ENCODE assay signal across 28 cellular contexts in the genomic region with DNA sequence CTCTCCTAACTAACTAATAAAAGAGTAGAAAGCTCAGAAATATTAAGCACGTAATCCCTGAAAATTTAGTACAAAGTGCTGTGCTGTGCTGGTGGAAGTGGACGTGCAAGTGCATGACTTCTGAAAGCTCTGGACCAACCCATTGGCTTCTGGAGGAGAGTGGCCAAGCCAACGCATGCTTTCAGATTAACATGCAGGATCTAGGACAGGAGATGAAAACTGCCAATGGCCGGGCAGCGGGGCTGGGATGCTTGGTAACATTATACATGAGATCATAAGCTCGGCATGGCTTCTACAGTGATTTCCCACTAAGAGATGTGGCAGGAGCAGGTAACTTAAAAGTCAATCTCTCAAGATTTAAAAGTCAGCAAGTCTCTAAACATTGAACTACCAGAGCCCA.
"Had no signal": no experiment of that assay in that cellular context is flagged by ENCODE, and none has a peak within 500 bp of the region (broad histone marks: within the 10 kb centered on the region; RNA-seq: fewer than 3 reads in every experiment).

No MANE protein-coding gene starts in this region.

- H3K27ac Mint-ChIP-seq: stimulated activated effector memory CD8-positive, alpha-beta T cell treated with anti-CD3 and anti-CD28 coated beads, Interleukin-12 subunit alpha, Interleukin-12 subunit beta, amount 100 ng/mL, for 72 hours; stimulated activated memory B cell treated with anti-CD40 and anti-IgM and Interleukin-4, amounts not matched to agents 10 μg/mL and 1 μg/mL and 100 μg/mL, for 72 hours; stimulated activated naive B cell treated with anti-CD40 and anti-IgM and Interleukin-4, amounts not matched to agents 10 μg/mL and 1 μg/mL and 100 μg/mL, for 72 hours; stimulated activated naive CD8-positive, alpha-beta T cell treated with anti-CD3 and anti-CD28 coated beads, Interleukin-15, amount 100 ng/mL, for 72 hours; stimulated activated naive CD8-positive, alpha-beta T cell treated with anti-CD3 and anti-CD28 coated beads, Interleukin-15, Interleukin-2, amounts not matched to agents 100 ng/mL and 50 ng/mL, for 24 hours; type B pancreatic cell had no signal

- H3K27ac ChIP-seq: stomach, suprapubic skin, testis, thoracic aorta, thyroid gland, tibial artery, tibial nerve, transverse colon, upper lobe of left lung, upper lobe of right lung, uterus, vagina had no signal

- H3K4me3 Mint-ChIP-seq: stimulated activated effector memory CD8-positive, alpha-beta T cell treated with anti-CD3 and anti-CD28 coated beads, Interleukin-12 subunit alpha, Interleukin-12 subunit beta, amount 100 ng/mL, for 72 hours; stimulated activated memory B cell treated with anti-CD40 and anti-IgM and Interleukin-4, amounts not matched to agents 10 μg/mL and 1 μg/mL and 100 μg/mL, for 72 hours; stimulated activated naive B cell treated with anti-CD40 and anti-IgM and Interleukin-4, amounts not matched to agents 10 μg/mL and 1 μg/mL and 100 μg/mL, for 72 hours; stimulated activated naive CD8-positive, alpha-beta T cell treated with anti-CD3 and anti-CD28 coated beads, Interleukin-15, amount 100 ng/mL, for 72 hours; stimulated activated naive CD8-positive, alpha-beta T cell treated with anti-CD3 and anti-CD28 coated beads, Interleukin-15, Interleukin-2, amounts not matched to agents 100 ng/mL and 50 ng/mL, for 24 hours; type B pancreatic cell had no signal

- H3K9me3 ChIP-seq: stomach, suprapubic skin, testis, thoracic aorta, thyroid gland, tibial artery, tibial nerve, transverse colon, upper lobe of left lung, upper lobe of right lung, uterus, vagina had no signal

- DNase-seq: stimulated activated CD4-positive, alpha-beta T cell treated with anti-CD3 and anti-CD28 coated beads, Interleukin-2, amount 100 ng/mL, for 48 hours; stimulated activated CD4-positive, alpha-beta T cell treated with anti-CD3 and anti-CD28 coated beads, Interleukin-4, amount 100 ng/mL, for 1 hour; stimulated activated CD4-positive, alpha-beta T cell treated with anti-CD3 and anti-CD28 coated beads, Interleukin-4, amount 100 ng/mL, for 24 hours; stimulated activated CD4-positive, alpha-beta T cell treated with anti-CD3 and anti-CD28 coated beads, Interleukin-4, amount 100 ng/mL, for 4 hours; stimulated activated CD8-positive, alpha-beta memory T cell treated with anti-CD3 and anti-CD28 coated beads, Interleukin-4, amount 100 ng/mL, for 48 hours; stimulated activated naive B cell treated with anti-CD40 and anti-IgM and Interleukin-4, amounts not matched to agents 10 μg/mL and 1 μg/mL and 100 μg/mL, for 72 hours; stimulated activated naive CD4-positive, alpha-beta T cell; stimulated activated naive CD4-positive, alpha-beta T cell treated with Interleukin-2 at 50 U/mL for 16 hours; stimulated activated naive CD8-positive, alpha-beta T cell treated with anti-CD3 and anti-CD28 coated beads, Interleukin-15, amount 100 ng/mL, for 72 hours; stimulated activated naive CD8-positive, alpha-beta T cell treated with anti-CD3 and anti-CD28 coated beads, Interleukin-15, Interleukin-2, amounts not matched to agents 100 U/mL and 50 U/mL, for 24 hours; stomach; substantia nigra; testis; thyroid gland; tibial artery; transverse colon; trophoblast cell; upper lobe of left lung; upper lobe of right lung; uterus had no signal

- H3K36me3 ChIP-seq: stomach, suprapubic skin, thoracic aorta, thyroid gland, tibial artery, tibial nerve, transverse colon, upper lobe of left lung, upper lobe of right lung, uterus, vagina had no signal

- H3K9me3 Mint-ChIP-seq: stimulated activated naive CD8-positive, alpha-beta T cell treated with anti-CD3 and anti-CD28 coated beads, Interleukin-15, amount 100 ng/mL, for 72 hours had no signal

- H3K4me3 ChIP-seq: stomach, suprapubic skin, testis, thoracic aorta, thyroid gland, tibial artery, tibial nerve, transverse colon, upper lobe of left lung, upper lobe of right lung, uterus, vagina had no signal

- H3K4me1 Mint-ChIP-seq: stimulated activated effector memory CD8-positive, alpha-beta T cell treated with anti-CD3 and anti-CD28 coated beads, Interleukin-12 subunit alpha, Interleukin-12 subunit beta, amount 100 ng/mL, for 72 hours; stimulated activated memory B cell treated with anti-CD40 and anti-IgM and Interleukin-4, amounts not matched to agents 10 μg/mL and 1 μg/mL and 100 μg/mL, for 72 hours; stimulated activated naive B cell treated with anti-CD40 and anti-IgM and Interleukin-4, amounts not matched to agents 10 μg/mL and 1 μg/mL and 100 μg/mL, for 72 hours; stimulated activated naive CD8-positive, alpha-beta T cell treated with anti-CD3 and anti-CD28 coated beads, Interleukin-15, amount 100 ng/mL, for 72 hours had no signal

- H3K27me3 ChIP-seq: stomach, suprapubic skin, testis, thyroid gland, tibial artery, tibial nerve, transverse colon, upper lobe of left lung, upper lobe of right lung, uterus, vagina had no signal

- H3K27me3 Mint-ChIP-seq: stimulated activated memory B cell treated with anti-CD40 and anti-IgM and Interleukin-4, amounts not matched to agents 10 μg/mL and 1 μg/mL and 100 μg/mL, for 72 hours; stimulated activated naive B cell treated with anti-CD40 and anti-IgM and Interleukin-4, amounts not matched to agents 10 μg/mL and 1 μg/mL and 100 μg/mL, for 72 hours; stimulated activated naive CD8-positive, alpha-beta T cell treated with anti-CD3 and anti-CD28 coated beads, Interleukin-15, amount 100 ng/mL, for 72 hours; stimulated activated naive CD8-positive, alpha-beta T cell treated with anti-CD3 and anti-CD28 coated beads, Interleukin-15, Interleukin-2, amounts not matched to agents 100 ng/mL and 50 ng/mL, for 24 hours had no signal

- H3K36me3 Mint-ChIP-seq: stimulated activated effector memory CD8-positive, alpha-beta T cell treated with anti-CD3 and anti-CD28 coated beads, Interleukin-12 subunit alpha, Interleukin-12 subunit beta, amount 100 ng/mL, for 72 hours; stimulated activated memory B cell treated with anti-CD40 and anti-IgM and Interleukin-4, amounts not matched to agents 10 μg/mL and 1 μg/mL and 100 μg/mL, for 72 hours; stimulated activated naive B cell treated with anti-CD40 and anti-IgM and Interleukin-4, amounts not matched to agents 10 μg/mL and 1 μg/mL and 100 μg/mL, for 72 hours; type B pancreatic cell had no signal

- ATAC-seq: stimulated activated effector memory CD8-positive, alpha-beta T cell treated with anti-CD3 and anti-CD28 coated beads, Interleukin-12 subunit alpha, Interleukin-12 subunit beta, amount 100 ng/mL, for 72 hours; stimulated activated memory B cell treated with anti-CD40 and anti-IgM and Interleukin-4, amounts not matched to agents 10 μg/mL and 1 μg/mL and 100 μg/mL, for 72 hours; stimulated activated naive B cell treated with anti-CD40 and anti-IgM and Interleukin-4, amounts not matched to agents 10 μg/mL and 1 μg/mL and 100 μg/mL, for 72 hours; stimulated activated naive CD8-positive, alpha-beta T cell treated with anti-CD3 and anti-CD28 coated beads, Interleukin-15, amount 100 ng/mL, for 72 hours; stimulated activated naive CD8-positive, alpha-beta T cell treated with anti-CD3 and anti-CD28 coated beads, Interleukin-15, Interleukin-2, amounts not matched to agents 100 U/mL and 50 U/mL, for 24 hours; upper lobe of right lung had no signal

- H3K4me1 ChIP-seq: stomach, suprapubic skin, testis, thyroid gland, tibial artery, transverse colon, upper lobe of left lung, uterus, vagina had no signal
